In the genomic region with DNA sequence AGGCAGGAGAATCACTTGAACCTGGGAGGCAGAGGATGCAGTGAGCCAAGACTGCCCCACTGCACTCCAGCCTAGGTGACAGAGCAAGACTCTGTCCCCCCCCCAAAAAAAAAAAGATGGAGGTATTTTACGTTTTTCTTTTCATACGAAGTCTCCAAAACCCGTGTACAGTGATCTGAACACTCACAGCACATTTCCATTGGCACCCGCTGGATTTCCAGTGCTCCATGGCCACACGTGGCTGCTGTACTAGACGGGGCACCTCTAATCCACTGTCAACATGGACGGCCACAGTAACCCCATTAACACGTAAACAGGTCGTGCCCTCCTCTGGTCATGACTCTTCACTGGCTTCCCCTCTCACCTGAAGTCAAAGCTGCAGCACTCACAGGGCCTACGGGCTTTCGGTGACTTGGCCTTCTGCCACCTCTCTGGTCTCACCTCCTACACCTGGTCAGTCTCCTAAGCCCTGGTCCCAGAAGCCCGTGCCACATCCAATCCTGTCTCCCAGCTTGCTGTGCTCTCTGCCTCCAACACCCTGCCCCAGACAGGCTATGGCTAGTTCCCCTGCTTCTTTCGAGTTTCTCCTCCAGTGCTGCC, we compare ENCODE assay signal across 17 cellular contexts. TPM values are rescaled to one million over a fixed set of nuclear protein-coding genes. Genes with fewer than 3 reads are reported as not detected.
DNase-seq lines count a peak whose midpoint lies in the region; FAIRE-seq and TF ChIP-seq lines count a peak whose summit lies in the region.
"Had no signal": no experiment of that assay in that cellular context is flagged by ENCODE, and none has a peak within 500 bp of the region (broad histone marks: within the 10 kb centered on the region; RNA-seq: fewer than 3 reads in every experiment).

No MANE protein-coding gene starts in this region.

- no peak for TF ChIP-seq POLR2A in ovary (IDR thresholded peaks at IDR 0.05)

- peaks cover 0 to 3% of the 10 kb centered on the region in 2 donors for H3K9me3 ChIP-seq in ovary

- H3K9me3 Mint-ChIP-seq in endothelial cell (ENCODE audit: unreplicated experiment) (peaks cover 15% of the 10 kb centered on the region), nephron progenitor cell (peaks cover 41% of the 10 kb centered on the region), progenitor cell of endocrine pancreas (ENCODE audit: low read depth) (peaks cover 25% of the 10 kb centered on the region)

- H3K27ac Mint-ChIP-seq in endothelial cell (ENCODE audit: unreplicated experiment) (no peak overlapping the region), nephron progenitor cell (peak overlapping the region; percentile 85), progenitor cell of endocrine pancreas (peak overlapping the region; percentile 25)
- H3K27ac Mint-ChIP-seq: GM23338 had no signal

- no peaks in the 10 kb centered on the region for H3K4me1 ChIP-seq in ovary (ENCODE audit: insufficient read depth)
- H3K4me1 ChIP-seq: A549, BE2C had no signal

- FAIRE-seq in bronchial epithelial cell (lab: Jason Lieb, UNC) = peak; percentile 50
- FAIRE-seq: A549, G401.6 had no signal

- H3K36me3 ChIP-seq in bronchial epithelial cell (ENCODE audit: control insufficient read depth, insufficient read depth, low read length) = peaks cover 35% of the 10 kb centered on the region
- H3K36me3 ChIP-seq in ovary = no peaks in the 10 kb centered on the region

- no peak overlapping the region for H3K4me3 ChIP-seq in bronchial epithelial cell (ENCODE audit: low read depth, low read length)
- no peak overlapping the region for H3K4me3 ChIP-seq in ovary
- H3K4me3 ChIP-seq: A549, GM23338 had no signal

- peaks cover 2% of the 10 kb centered on the region for H3K4me1 Mint-ChIP-seq in endothelial cell (ENCODE audit: unreplicated experiment)
- H3K4me1 Mint-ChIP-seq in nephron progenitor cell = peaks cover 8% of the 10 kb centered on the region
- H3K4me1 Mint-ChIP-seq in progenitor cell of endocrine pancreas (ENCODE audit: low read depth) = no peaks in the 10 kb centered on the region
- H3K4me1 Mint-ChIP-seq: CD4-positive, alpha-beta memory T cell; GM23338 had no signal

- no peak for DNase-seq in bronchial epithelial cell (ENCODE audit: low read depth)
- DNase-seq in endothelial cell (ENCODE audit: low spot score) = no peak
- DNase-seq in nephron progenitor cell = no peak
- DNase-seq in progenitor cell of endocrine pancreas (ENCODE audit: low spot score, unreplicated experiment) = no peak
- DNase-seq in stimulated activated CD4-positive, alpha-beta T cell treated with anti-CD3 and anti-CD28 coated beads, Interleukin-4, amount 100 ng/mL, for 1 hour = no peak
- no peak for DNase-seq in ovary
- DNase-seq in germinal center (ENCODE audit: low spot score) = no peak
- DNase-seq: BE2C; CD4-positive, alpha-beta memory T cell; DMS79 treated with DMSO at 0.1 percent for 48 hours; EL; H7 had no signal

- TF ChIP-seq CTCF in bronchial epithelial cell (IDR thresholded peaks at IDR 0.05; ENCODE audit: insufficient read depth, low read length, severe bottlenecking) (no peak), endothelial cell (IDR thresholded peaks at IDR 0.05; ENCODE audit: unreplicated experiment) (no peak), nephron progenitor cell (IDR thresholded peaks at IDR 0.05) (no peak), progenitor cell of endocrine pancreas (IDR thresholded peaks at IDR 0.05; ENCODE audit: unreplicated experiment) (no peak), ovary (IDR thresholded peaks at IDR 0.05) (no peak)

- intact Hi-C loops in ovary (cut with DNase I) = no loop called here

- no peak for TF ChIP-seq EP300 in ovary (IDR thresholded peaks at IDR 0.05)

- H3K27me3 ChIP-seq in bronchial epithelial cell (ENCODE audit: control insufficient read depth, insufficient read depth, low read length) = no peaks in the 10 kb centered on the region
- no peaks in the 10 kb centered on the region for H3K27me3 ChIP-seq in ovary
- H3K27me3 ChIP-seq: BE2C had no signal

- no peak overlapping the region for H3K27ac ChIP-seq in ovary
- H3K27ac ChIP-seq: A549, C4-2B, HL-60 had no signal

- WGBS in ovary, 3 donors = 94 to 97% (median 96%) methylated on average over 13 of the region's 13 CpGs

- peaks cover 79% of the 10 kb centered on the region for H3K36me3 Mint-ChIP-seq in endothelial cell (ENCODE audit: low read depth, unreplicated experiment)
- H3K36me3 Mint-ChIP-seq in nephron progenitor cell (ENCODE audit: low read depth) = peaks cover 94% of the 10 kb centered on the region
- H3K36me3 Mint-ChIP-seq in progenitor cell of endocrine pancreas (ENCODE audit: insufficient read depth) = peaks cover 60% of the 10 kb centered on the region

- H3K27me3 Mint-ChIP-seq in endothelial cell (ENCODE audit: unreplicated experiment) (peaks cover 11% of the 10 kb centered on the region), nephron progenitor cell (ENCODE audit: low read depth, poor library complexity) (peaks cover 6% of the 10 kb centered on the region), progenitor cell of endocrine pancreas (no peaks in the 10 kb centered on the region)
- H3K27me3 Mint-ChIP-seq: CD4-positive, alpha-beta memory T cell had no signal

- peak overlapping the region; percentile 47 for H3K4me3 Mint-ChIP-seq in endothelial cell (ENCODE audit: unreplicated experiment)
- H3K4me3 Mint-ChIP-seq in nephron progenitor cell = no peak overlapping the region
- no peak overlapping the region for H3K4me3 Mint-ChIP-seq in progenitor cell of endocrine pancreas (ENCODE audit: low read depth)
- H3K4me3 Mint-ChIP-seq: CD4-positive, alpha-beta memory T cell; GM23338 had no signal

RNA-seq across cellular contexts. Expression of gene TBC1D9B, which starts 22.1 kb away (rescaled TPM):
- 37.6 and 45.2 TPM in 2 replicates for total RNA-seq in bronchial epithelial cell
- total RNA-seq in endothelial cell (ENCODE audit: unreplicated experiment) = 138 TPM
- 128 and 135 TPM in 2 replicates for total RNA-seq in progenitor cell of endocrine pancreas
- 100 to 1,000 TPM in 2 of 7 donors, 10 to 100 TPM in 5; 48.3 to 121 (median 87.8) TPM for total RNA-seq in ovary
- 10 to 100 TPM; 66.2 to 67.4 TPM for polyA plus RNA-seq in ovary

RNA-seq across cellular contexts. Expression of gene MRNIP, which starts 27.0 kb away (rescaled TPM):
- total RNA-seq in bronchial epithelial cell (10.6 and 11.8 TPM in 2 replicates), endothelial cell (ENCODE audit: unreplicated experiment) (38.5 TPM), progenitor cell of endocrine pancreas (61.4 and 63.4 TPM in 2 replicates), ovary (10 to 100 TPM; 46.2 to 61.1 (median 50.3) TPM)
- polyA plus RNA-seq in ovary = 10 to 100 TPM; 26.9 to 59.3 TPM
